11 cellular contexts compared by ENCODE assay signal in the genomic region with DNA sequence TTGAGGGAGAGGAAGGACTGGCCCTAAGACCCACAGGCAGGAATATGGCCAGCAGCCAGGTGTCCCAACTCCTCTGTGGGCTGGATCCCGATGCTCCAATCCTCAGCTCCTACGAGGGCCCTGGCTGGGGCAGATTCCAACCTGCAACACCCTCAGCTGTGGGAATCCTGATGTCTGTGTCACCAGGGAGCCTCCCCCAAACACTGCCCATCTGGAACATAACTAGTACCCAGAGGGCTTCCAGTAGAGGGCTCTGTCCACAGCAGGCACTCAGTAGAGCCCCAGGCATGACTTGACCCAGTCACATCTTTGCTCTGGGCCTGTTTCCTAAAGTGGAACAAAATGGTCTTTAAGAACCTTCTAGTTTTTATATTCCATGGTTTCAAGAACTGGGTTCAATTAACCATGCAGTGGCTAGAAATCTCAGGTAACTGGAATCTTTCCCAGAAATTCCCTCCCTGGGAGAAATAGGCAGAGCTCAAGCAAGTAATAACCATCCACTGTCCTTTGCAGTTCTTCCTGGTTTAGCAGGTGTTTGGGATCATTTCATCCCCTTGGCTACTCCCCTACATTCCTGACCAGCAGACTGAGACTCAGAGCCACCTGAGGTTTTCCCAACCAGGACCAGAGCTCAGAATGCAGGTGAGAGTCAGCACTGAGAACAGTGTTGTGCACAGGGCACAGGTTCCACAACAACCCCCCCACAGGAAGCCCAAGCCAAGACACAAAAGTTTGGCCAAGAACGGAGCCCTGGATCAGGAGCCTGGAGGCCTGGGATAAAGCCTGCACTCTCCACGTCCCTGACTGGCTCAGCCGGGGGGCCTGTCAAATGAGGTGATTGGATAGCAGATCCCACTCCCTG. TPM values are rescaled to one million over a fixed set of nuclear protein-coding genes. Genes with fewer than 3 reads are reported as not detected.
DNase-seq lines count a peak whose midpoint lies in the region; ATAC-seq and TF ChIP-seq lines count a peak whose summit lies in the region.
"Had no signal": no experiment of that assay in that cellular context is flagged by ENCODE, and none has a peak within 500 bp of the region (broad histone marks: within the 10 kb centered on the region; RNA-seq: fewer than 3 reads in every experiment).

No MANE protein-coding gene starts in this region.

- H3K36me3 ChIP-seq in BLaER1 treated with 17β-estradiol and CSF1 and Interleukin-3, amounts not matched to agents 10 nM and 100 nM = no peaks in the 10 kb centered on the region
- no peaks in the 10 kb centered on the region for H3K36me3 ChIP-seq in WERI-Rb-1
- no peaks in the 10 kb centered on the region for H3K36me3 ChIP-seq in Peyer's patch
- H3K36me3 ChIP-seq: thoracic aorta had no signal

- H3K27me3 ChIP-seq in BLaER1 treated with 17β-estradiol and CSF1 and Interleukin-3, amounts not matched to agents 10 nM and 100 nM = no peaks in the 10 kb centered on the region
- H3K27me3 ChIP-seq in WERI-Rb-1 (ENCODE audit: insufficient read depth, low read depth, severe bottlenecking) (no peaks in the 10 kb centered on the region), Peyer's patch (no peaks in the 10 kb centered on the region)

- intact Hi-C loops in activated CD4-positive, alpha-beta memory T cell treated with anti-CD3 and anti-CD28 coated beads for 36 hours (cut with micrococcal nuclease) = loop anchor here (5.0 kb wide), 1 partner anchor 79 kb away; a partner anchor contains a TSS
- intact Hi-C loops in activated CD8-positive, alpha-beta T cell treated with anti-CD3 and anti-CD28 coated beads for 36 hours (cut with micrococcal nuclease) = no loop called here

- H3K4me2 ChIP-seq in BLaER1 treated with 17β-estradiol and CSF1 and Interleukin-3, amounts not matched to agents 10 nM and 100 nM = peak overlapping the region; percentile 61 to 87 (median 81); a peak in 21 of 22 replicates

- DNase-seq in HFF-Myc (ENCODE audit: extremely low read depth, low read depth) (peak; percentile 3), WERI-Rb-1 (no peak), left kidney (ENCODE audit: low read depth, low spot score) (peak; percentile 71), osteocyte (ENCODE audit: extremely low spot score, unreplicated experiment) (no peak), Peyer's patch (no peak)
- no peak for DNase-seq in activated CD4-positive, alpha-beta memory T cell treated with anti-CD3 and anti-CD28 coated beads for 36 hours
- no peak for DNase-seq in activated CD8-positive, alpha-beta T cell treated with anti-CD3 and anti-CD28 coated beads for 36 hours
- DNase-seq: amniotic stem cell, NCI-H187 had no signal

- no peak for TF ChIP-seq POLR2A in Peyer's patch (IDR thresholded peaks at IDR 0.05)

- H3K9ac ChIP-seq in BLaER1 treated with 17β-estradiol and CSF1 and Interleukin-3, amounts not matched to agents 10 nM and 100 nM = no peak overlapping the region

- CTCF ChIA-PET in activated CD4-positive, alpha-beta memory T cell treated with anti-CD3 and anti-CD28 coated beads for 36 hours (lab: Charles Lee) = interaction anchor here (2.8 kb wide), 1 partner anchor 20 kb away, joined by 13 read pairs; a partner anchor contains a TSS
- CTCF ChIA-PET in activated CD8-positive, alpha-beta T cell treated with anti-CD3 and anti-CD28 coated beads for 36 hours (lab: Charles Lee) = no interaction called here

- no peak for ATAC-seq in activated CD8-positive, alpha-beta T cell treated with anti-CD3 and anti-CD28 coated beads for 36 hours

- H3K4me3 Mint-ChIP-seq in activated CD4-positive, alpha-beta memory T cell treated with anti-CD3 and anti-CD28 coated beads for 36 hours = no peak overlapping the region
- H3K4me3 Mint-ChIP-seq in osteocyte (ENCODE audit: unreplicated experiment) = no peak overlapping the region
- no peak overlapping the region for H3K4me3 Mint-ChIP-seq in activated CD8-positive, alpha-beta T cell treated with anti-CD3 and anti-CD28 coated beads for 36 hours

- H3K9me3 Mint-ChIP-seq in activated CD4-positive, alpha-beta memory T cell treated with anti-CD3 and anti-CD28 coated beads for 36 hours = no peaks in the 10 kb centered on the region
- no peaks in the 10 kb centered on the region for H3K9me3 Mint-ChIP-seq in osteocyte (ENCODE audit: unreplicated experiment)
- H3K9me3 Mint-ChIP-seq in activated CD8-positive, alpha-beta T cell treated with anti-CD3 and anti-CD28 coated beads for 36 hours = no peaks in the 10 kb centered on the region

- peak overlapping the region in 2 of 11 experiments; percentile 22 to 72; a peak in 4 of 22 replicates for H3K27ac ChIP-seq in BLaER1 treated with 17β-estradiol and CSF1 and Interleukin-3, amounts not matched to agents 10 nM and 100 nM
- H3K27ac ChIP-seq in WERI-Rb-1 = no peak overlapping the region
- H3K27ac ChIP-seq in Peyer's patch = no peak overlapping the region
- H3K27ac ChIP-seq: thoracic aorta had no signal

- H3K4me1 ChIP-seq in BLaER1 treated with 17β-estradiol and CSF1 and Interleukin-3, amounts not matched to agents 10 nM and 100 nM = peaks cover 51 to 93% (median 86%) of the 10 kb centered on the region in 10 experiments
- no peaks in the 10 kb centered on the region for H3K4me1 ChIP-seq in Peyer's patch

- H3K4me1 Mint-ChIP-seq in activated CD4-positive, alpha-beta memory T cell treated with anti-CD3 and anti-CD28 coated beads for 36 hours (ENCODE audit: low read depth) = peaks cover 2% of the 10 kb centered on the region
- no peaks in the 10 kb centered on the region for H3K4me1 Mint-ChIP-seq in osteocyte (ENCODE audit: unreplicated experiment)
- peaks cover 2% of the 10 kb centered on the region for H3K4me1 Mint-ChIP-seq in activated CD8-positive, alpha-beta T cell treated with anti-CD3 and anti-CD28 coated beads for 36 hours (ENCODE audit: low read depth)

- no peaks in the 10 kb centered on the region for H4K20me1 ChIP-seq in BLaER1 treated with 17β-estradiol and CSF1 and Interleukin-3, amounts not matched to agents 10 nM and 100 nM

- H3K9me3 ChIP-seq in BLaER1 treated with 17β-estradiol and CSF1 and Interleukin-3, amounts not matched to agents 10 nM and 100 nM (replicated peaks in 1 of 11) = peaks cover 0 to 20% (median 3%) of the 10 kb centered on the region in 11 experiments; a peak in 6 of 22 replicates
- no peaks in the 10 kb centered on the region for H3K9me3 ChIP-seq in WERI-Rb-1 (ENCODE audit: severe bottlenecking)
- H3K9me3 ChIP-seq in Peyer's patch = no peaks in the 10 kb centered on the region
- H3K9me3 ChIP-seq: thoracic aorta had no signal

- POLR2A ChIA-PET in activated CD4-positive, alpha-beta memory T cell treated with anti-CD3 and anti-CD28 coated beads for 36 hours (lab: Charles Lee) = no interaction called here
- POLR2A ChIA-PET in activated CD8-positive, alpha-beta T cell treated with anti-CD3 and anti-CD28 coated beads for 36 hours (lab: Charles Lee) = no interaction called here

- no peak overlapping the region for H3K4me3 ChIP-seq in BLaER1 treated with 17β-estradiol and CSF1 and Interleukin-3, amounts not matched to agents 10 nM and 100 nM
- H3K4me3 ChIP-seq in HFF-Myc (replicated peaks; ENCODE audit: low read depth, low read length) = no peak overlapping the region
- no peak overlapping the region for H3K4me3 ChIP-seq in WERI-Rb-1 (ENCODE audit: low read depth, low read length)
- H3K4me3 ChIP-seq in Peyer's patch = no peak overlapping the region
- H3K4me3 ChIP-seq: thoracic aorta had no signal

- peak; percentile 28 for TF ChIP-seq CTCF in HFF-Myc (IDR thresholded peaks at IDR 0.05; ENCODE audit: low read depth, low read length, missing control alignments)
- TF ChIP-seq CTCF in WERI-Rb-1 (IDR thresholded peaks at IDR 0.05; ENCODE audit: low read depth, low read length) = peak; percentile 67
- TF ChIP-seq CTCF in osteocyte (IDR thresholded peaks at IDR 0.05) = no peak
- TF ChIP-seq CTCF in Peyer's patch (IDR thresholded peaks at IDR 0.05) = no peak
- TF ChIP-seq CTCF in activated CD8-positive, alpha-beta T cell treated with anti-CD3 and anti-CD28 coated beads for 36 hours (IDR thresholded peaks at IDR 0.05) = no peak

- no peaks in the 10 kb centered on the region for H3K36me3 Mint-ChIP-seq in activated CD4-positive, alpha-beta memory T cell treated with anti-CD3 and anti-CD28 coated beads for 36 hours
- H3K36me3 Mint-ChIP-seq in osteocyte (ENCODE audit: unreplicated experiment) = no peaks in the 10 kb centered on the region
- no peaks in the 10 kb centered on the region for H3K36me3 Mint-ChIP-seq in activated CD8-positive, alpha-beta T cell treated with anti-CD3 and anti-CD28 coated beads for 36 hours (ENCODE audit: low read depth)

- no peak overlapping the region for H3K27ac Mint-ChIP-seq in activated CD4-positive, alpha-beta memory T cell treated with anti-CD3 and anti-CD28 coated beads for 36 hours
- H3K27ac Mint-ChIP-seq in osteocyte (ENCODE audit: unreplicated experiment) = no peak overlapping the region
- no peak overlapping the region for H3K27ac Mint-ChIP-seq in activated CD8-positive, alpha-beta T cell treated with anti-CD3 and anti-CD28 coated beads for 36 hours

- H3K27me3 Mint-ChIP-seq in activated CD4-positive, alpha-beta memory T cell treated with anti-CD3 and anti-CD28 coated beads for 36 hours = peaks cover 2% of the 10 kb centered on the region
- peaks cover 16% of the 10 kb centered on the region for H3K27me3 Mint-ChIP-seq in osteocyte (ENCODE audit: unreplicated experiment)
- peaks cover 14% of the 10 kb centered on the region for H3K27me3 Mint-ChIP-seq in activated CD8-positive, alpha-beta T cell treated with anti-CD3 and anti-CD28 coated beads for 36 hours

RNA-seq across cellular contexts. Expression of a gene that starts 20.8 kb away (rescaled TPM):
- under 1 TPM in 1 of 2 experiments, not detected in 1; 0.05 TPM for total RNA-seq in activated CD4-positive, alpha-beta memory T cell treated with anti-CD3 and anti-CD28 coated beads for 36 hours
- not detected in 2 replicates for total RNA-seq in osteocyte
- total RNA-seq in Peyer's patch = under 1 TPM in 2 of 4 donors, not detected in 2; 0.19 to 0.83 TPM
- total RNA-seq in activated CD8-positive, alpha-beta T cell treated with anti-CD3 and anti-CD28 coated beads for 36 hours = under 1 TPM; 0.11 to 0.45 TPM

Comparison
In these comparisons a context has a peak if more than half of its experiments do, and no peak if none do; other contexts are left out.
1. DNase-seq: peak in HFF-Myc (single experiment) and left kidney (single experiment); none in WERI-Rb-1 (single experiment), activated CD4-positive, alpha-beta memory T cell treated with anti-CD3 and anti-CD28 coated beads for 36 hours (single experiment), osteocyte (single experiment), Peyer's patch (0 of 3) and activated CD8-positive, alpha-beta T cell treated with anti-CD3 and anti-CD28 coated beads for 36 hours (single experiment).
2. CTCF ChIP-seq: peak in HFF-Myc (single experiment) and WERI-Rb-1 (single experiment); none in osteocyte (single experiment), Peyer's patch (0 of 6) and activated CD8-positive, alpha-beta T cell treated with anti-CD3 and anti-CD28 coated beads for 36 hours (single experiment).